In the genomic region with DNA sequence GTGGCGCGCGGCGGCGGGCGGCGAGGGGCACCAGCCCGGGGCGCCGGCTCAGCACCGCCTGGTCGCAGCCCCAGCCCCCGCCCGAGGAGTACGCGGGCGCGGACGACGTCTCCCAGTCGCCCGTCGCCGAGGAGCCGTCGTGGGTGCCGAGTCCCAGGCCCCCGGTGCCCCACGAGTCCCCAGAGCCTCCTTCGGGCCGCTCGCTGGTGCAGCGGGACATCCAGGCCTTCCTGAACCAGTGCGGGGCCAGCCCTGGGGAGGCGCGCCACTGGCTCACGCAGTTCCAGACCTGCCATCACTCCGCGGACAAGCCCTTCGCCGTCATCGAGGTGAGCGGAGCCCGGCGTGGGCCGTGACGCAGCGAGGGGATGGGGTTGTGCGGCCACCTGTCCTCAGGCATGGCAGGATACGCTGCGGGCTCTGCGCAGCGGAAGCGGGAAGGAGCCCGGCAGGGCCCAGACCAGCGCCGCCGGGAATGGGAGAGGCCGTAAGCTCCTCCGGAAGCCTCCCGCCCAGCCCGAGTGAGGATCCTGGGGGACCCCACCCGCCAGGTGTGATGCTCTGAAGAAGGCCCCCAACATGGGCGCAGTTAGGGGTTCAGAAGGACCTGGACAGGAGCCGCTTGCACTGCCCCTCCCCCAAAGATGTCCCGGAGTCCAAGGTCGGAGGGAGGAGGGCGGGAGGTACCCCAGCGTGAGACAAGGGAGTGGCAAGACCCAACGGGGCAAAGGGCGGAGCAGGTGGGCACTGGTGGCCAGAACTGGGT, we compare ENCODE assay signal across 8 cellular contexts. TPM values are rescaled to one million over a fixed set of nuclear protein-coding genes. Genes with fewer than 3 reads are reported as not detected.
DNase-seq lines count a peak whose midpoint lies in the region; ATAC-seq and TF ChIP-seq lines count a peak whose summit lies in the region.

No MANE protein-coding gene starts in this region.

- intact Hi-C loops in psoas muscle (cut with DNase I): no loop called here

- ATAC-seq in psoas muscle (no peak), GM19395 (IDR thresholded peaks at IDR 0.05; ENCODE audit: unreplicated experiment) (no peak)

- H3K9me3 ChIP-seq in psoas muscle: no peaks in the 10 kb centered on the region

- TF ChIP-seq CTCF in fibroblast of mammary gland (conservative IDR thresholded peaks at IDR 0.05; ENCODE audit: control insufficient read depth, insufficient read depth, low read depth, low read length) (no peak), psoas muscle (IDR thresholded peaks at IDR 0.05) (no peak), GM20000 (IDR thresholded peaks at IDR 0.05; ENCODE audit: extremely low read depth, missing control alignments) (no peak)

- H3K4me1 ChIP-seq in psoas muscle: peaks cover 30% of the 10 kb centered on the region

- H3K27me3 ChIP-seq in psoas muscle (ENCODE audit: insufficient read depth in 3 of 3, low read length in 2 of 3): peaks cover 0 to 49% (median 19%) of the 10 kb centered on the region in 3 donors

- DNase-seq in DMS53 (lab: John Stamatoyannopoulos, UW): peak; percentile 90
- DNase-seq in T-helper 9 cell: peak; percentile 20
- DNase-seq in fibroblast of mammary gland (ENCODE audit: low read depth): no peak
- peak in 1 of 2 donors; percentile 56 for DNase-seq in psoas muscle
- no peak for DNase-seq in GM20000 (ENCODE audit: low spot score)
- no peak for DNase-seq in NCI-H1105 (lab: John Stamatoyannopoulos, UW)
- DNase-seq in SKM-1 treated with dmso at 0.1 percent for 144 hours (lab: John Stamatoyannopoulos, UW; ENCODE audit: unreplicated experiment): no peak

- 2 to 4% (median 2%) methylated on average over 53 to 71 of the region's 71 CpGs for WGBS in psoas muscle, 3 donors

- no peak overlapping the region for H3K27ac ChIP-seq in psoas muscle

- H3K36me3 ChIP-seq in psoas muscle (ENCODE audit: insufficient read depth in 1 of 2, low read depth in 1 of 2): peaks cover 0 to 6% of the 10 kb centered on the region in 2 donors

- H3K4me3 ChIP-seq in fibroblast of mammary gland (ENCODE audit: control insufficient read depth, low read depth, low read length): peak overlapping the region; percentile 82
- peak overlapping the region; percentile 69 for H3K4me3 ChIP-seq in psoas muscle

RNA-seq across cellular contexts. Expression of gene NAGS, which starts 0.5 kb away (rescaled TPM):
- under 1 TPM in 2 of 4 donors, not detected in 2; 0.20 to 0.28 TPM for total RNA-seq in psoas muscle
- 10 to 100 TPM in 1 of 3 donors, under 1 TPM in 2; 0.10 to 13.5 (median 0.11) TPM for polyA plus RNA-seq in psoas muscle

RNA-seq across cellular contexts. Expression of gene TMEM101, which starts 9.8 kb away (rescaled TPM):
- total RNA-seq in psoas muscle: 10 to 100 TPM; 13.2 to 25.4 (median 18.3) TPM
- polyA plus RNA-seq in psoas muscle: 10 to 100 TPM; 22.2 to 52.6 (median 42.4) TPM

RNA-seq across cellular contexts. Expression of gene PYY, which starts 51.2 kb away (rescaled TPM):
- total RNA-seq in psoas muscle: not detected
- not detected for polyA plus RNA-seq in psoas muscle

Comparison
In these comparisons a context has a peak if more than half of its experiments do, and no peak if none do; other contexts are left out.
1. DNase-seq: peak in DMS53 (single experiment) and T-helper 9 cell (single experiment); none in fibroblast of mammary gland (single experiment), GM20000 (single experiment), NCI-H1105 (single experiment) and SKM-1 treated with dmso at 0.1 percent for 144 hours (single experiment).